ENCODE assay signal across 1 cellular context in the genomic region with DNA sequence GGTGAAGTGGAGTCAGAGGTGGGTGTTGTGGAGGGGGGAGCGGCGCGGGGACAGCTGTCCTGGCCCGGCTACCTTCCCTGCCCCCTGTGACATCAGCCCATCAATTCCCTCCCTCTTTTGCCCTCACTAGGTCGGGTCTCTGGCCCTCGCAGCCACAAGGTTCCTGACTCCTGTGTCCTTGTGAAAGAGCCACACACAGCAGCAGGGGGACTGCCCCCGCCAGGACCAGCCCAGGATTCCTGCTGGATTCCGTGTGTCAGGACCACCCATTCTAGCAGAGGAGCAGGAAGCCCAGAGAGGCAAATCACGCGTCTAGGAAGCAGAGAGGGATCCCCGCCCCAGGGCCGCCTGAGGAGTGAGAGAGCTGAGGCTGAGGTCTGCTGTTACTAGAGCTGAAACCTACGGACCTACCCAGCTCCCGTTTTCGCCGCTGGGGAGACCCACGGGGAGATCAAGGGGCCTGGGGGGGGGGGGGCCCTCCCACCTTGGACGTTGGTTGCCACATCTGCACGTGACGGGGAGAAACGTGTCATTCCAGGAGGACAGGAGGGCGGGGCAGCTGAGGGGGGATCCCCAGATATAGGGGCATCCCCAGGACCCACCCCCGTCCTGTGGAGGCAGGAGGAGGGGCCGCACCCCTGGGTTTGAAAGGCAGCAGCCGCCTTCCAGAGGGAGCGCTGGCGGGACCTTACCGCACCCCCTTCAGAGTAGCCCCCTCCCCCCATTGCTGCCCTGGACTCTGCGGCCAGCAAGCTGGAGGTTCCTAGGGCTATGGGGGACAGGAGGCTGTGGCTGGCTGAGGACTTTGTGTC.
TF ChIP-seq lines count a peak whose summit lies in the region.

No MANE protein-coding gene starts in this region.

TF ChIP-seq in HepG2, 621 proteins besides CTCF, POLR2A, EP300 and RAD21 (continued from another document and continues in another):
- TF ChIP-seq, protein P1, sequence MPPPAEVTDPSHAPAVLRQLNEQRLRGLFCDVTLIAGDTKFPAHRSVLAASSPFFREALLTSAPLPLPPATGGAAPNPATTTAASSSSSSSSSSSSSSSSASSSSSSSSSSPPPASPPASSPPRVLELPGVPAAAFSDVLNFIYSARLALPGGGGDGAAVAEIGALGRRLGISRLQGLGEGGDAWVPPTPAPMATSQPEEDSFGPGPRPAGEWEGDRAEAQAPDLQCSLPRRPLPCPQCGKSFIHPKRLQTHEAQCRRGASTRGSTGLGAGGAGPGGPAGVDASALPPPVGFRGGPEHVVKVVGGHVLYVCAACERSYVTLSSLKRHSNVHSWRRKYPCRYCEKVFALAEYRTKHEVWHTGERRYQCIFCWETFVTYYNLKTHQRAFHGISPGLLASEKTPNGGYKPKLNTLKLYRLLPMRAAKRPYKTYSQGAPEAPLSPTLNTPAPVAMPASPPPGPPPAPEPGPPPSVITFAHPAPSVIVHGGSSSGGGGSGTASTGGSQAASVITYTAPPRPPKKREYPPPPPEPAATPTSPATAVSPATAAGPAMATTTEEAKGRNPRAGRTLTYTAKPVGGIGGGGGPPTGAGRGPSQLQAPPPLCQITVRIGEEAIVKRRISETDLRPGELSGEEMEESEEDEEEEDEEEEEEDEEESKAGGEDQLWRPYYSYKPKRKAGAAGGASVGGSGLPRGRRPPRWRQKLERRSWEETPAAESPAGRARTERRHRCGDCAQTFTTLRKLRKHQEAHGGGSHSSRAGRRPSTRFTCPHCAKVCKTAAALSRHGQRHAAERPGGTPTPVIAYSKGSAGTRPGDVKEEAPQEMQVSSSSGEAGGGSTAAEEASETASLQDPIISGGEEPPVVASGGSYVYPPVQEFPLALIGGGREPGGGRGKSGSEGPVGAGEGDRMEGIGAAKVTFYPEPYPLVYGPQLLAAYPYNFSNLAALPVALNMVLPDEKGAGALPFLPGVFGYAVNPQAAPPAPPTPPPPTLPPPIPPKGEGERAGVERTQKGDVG (CRISPR knock-in tag; IDR thresholded peaks at IDR 0.05; ENCODE audit: borderline replicate concordance), result no peak
- TF ChIP-seq, protein P2, sequence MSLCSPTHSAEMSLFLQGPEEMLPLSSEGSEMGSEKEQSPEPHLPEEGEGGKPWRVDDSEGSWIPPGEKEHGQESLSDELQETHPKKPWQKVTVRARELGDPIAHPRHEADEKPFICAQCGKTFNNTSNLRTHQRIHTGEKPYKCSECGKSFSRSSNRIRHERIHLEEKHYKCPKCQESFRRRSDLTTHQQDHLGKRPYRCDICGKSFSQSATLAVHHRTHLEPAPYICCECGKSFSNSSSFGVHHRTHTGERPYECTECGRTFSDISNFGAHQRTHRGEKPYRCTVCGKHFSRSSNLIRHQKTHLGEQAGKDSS (CRISPR knock-in tag; IDR thresholded peaks at IDR 0.05; ENCODE audit: borderline replicate concordance, low read depth), result 0 out of 2 replicates have a peak, but pooled peaks have one; percentile 51
- TF ChIP-seq HDAC6 (IDR thresholded peaks at IDR 0.05; ENCODE audit: low read depth, low read length), result no peak
- TF ChIP-seq, protein P3, sequence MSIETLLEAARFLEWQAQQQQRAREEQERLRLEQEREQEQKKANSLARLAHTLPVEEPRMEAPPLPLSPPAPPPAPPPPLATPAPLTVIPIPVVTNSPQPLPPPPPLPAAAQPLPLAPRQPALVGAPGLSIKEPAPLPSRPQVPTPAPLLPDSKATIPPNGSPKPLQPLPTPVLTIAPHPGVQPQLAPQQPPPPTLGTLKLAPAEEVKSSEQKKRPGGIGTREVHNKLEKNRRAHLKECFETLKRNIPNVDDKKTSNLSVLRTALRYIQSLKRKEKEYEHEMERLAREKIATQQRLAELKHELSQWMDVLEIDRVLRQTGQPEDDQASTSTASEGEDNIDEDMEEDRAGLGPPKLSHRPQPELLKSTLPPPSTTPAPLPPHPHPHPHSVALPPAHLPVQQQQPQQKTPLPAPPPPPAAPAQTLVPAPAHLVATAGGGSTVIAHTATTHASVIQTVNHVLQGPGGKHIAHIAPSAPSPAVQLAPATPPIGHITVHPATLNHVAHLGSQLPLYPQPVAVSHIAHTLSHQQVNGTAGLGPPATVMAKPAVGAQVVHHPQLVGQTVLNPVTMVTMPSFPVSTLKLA (IDR thresholded peaks at IDR 0.05), result no peak
- TF ChIP-seq, protein P4, sequence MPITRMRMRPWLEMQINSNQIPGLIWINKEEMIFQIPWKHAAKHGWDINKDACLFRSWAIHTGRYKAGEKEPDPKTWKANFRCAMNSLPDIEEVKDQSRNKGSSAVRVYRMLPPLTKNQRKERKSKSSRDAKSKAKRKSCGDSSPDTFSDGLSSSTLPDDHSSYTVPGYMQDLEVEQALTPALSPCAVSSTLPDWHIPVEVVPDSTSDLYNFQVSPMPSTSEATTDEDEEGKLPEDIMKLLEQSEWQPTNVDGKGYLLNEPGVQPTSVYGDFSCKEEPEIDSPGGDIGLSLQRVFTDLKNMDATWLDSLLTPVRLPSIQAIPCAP (CRISPR knock-in tag; IDR thresholded peaks at IDR 0.05; ENCODE audit: low read depth), result peak; percentile 62; the same call in 1 of the 2 replicates
- TF ChIP-seq KAT8 (CRISPR knock-in tag; IDR thresholded peaks at IDR 0.05), result peak; percentile 49; the same call in 1 of the 2 replicates
- 0 out of 2 replicates have a peak, but pooled peaks have one; percentile 30 for TF ChIP-seq MEF2D (CRISPR knock-in tag; IDR thresholded peaks at IDR 0.05)
- TF ChIP-seq, protein P5, sequence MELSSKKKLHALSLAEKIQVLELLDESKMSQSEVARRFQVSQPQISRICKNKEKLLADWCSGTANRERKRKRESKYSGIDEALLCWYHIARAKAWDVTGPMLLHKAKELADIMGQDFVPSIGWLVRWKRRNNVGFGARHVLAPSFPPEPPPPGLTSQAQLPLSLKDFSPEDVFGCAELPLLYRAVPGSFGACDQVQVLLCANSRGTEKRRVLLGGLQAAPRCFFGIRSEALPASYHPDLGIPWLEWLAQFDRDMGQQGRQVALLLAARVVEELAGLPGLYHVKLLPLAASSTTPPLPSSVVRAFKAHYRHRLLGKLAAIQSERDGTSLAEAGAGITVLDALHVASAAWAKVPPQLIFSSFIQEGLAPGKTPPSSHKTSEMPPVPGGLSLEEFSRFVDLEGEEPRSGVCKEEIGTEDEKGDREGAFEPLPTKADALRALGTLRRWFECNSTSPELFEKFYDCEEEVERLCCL (CRISPR knock-in tag; IDR thresholded peaks at IDR 0.05; ENCODE audit: borderline replicate concordance), result 0 out of 2 replicates have a peak, but pooled peaks have one; percentile 29
- peak; percentile 56; the same call in 1 of the 2 replicates for TF ChIP-seq ZNF451 (CRISPR knock-in tag; IDR thresholded peaks at IDR 0.05)
- TF ChIP-seq RFXAP (CRISPR knock-in tag; IDR thresholded peaks at IDR 0.05; ENCODE audit: borderline replicate concordance), result no peak
- no peak for TF ChIP-seq DMAP1 (CRISPR knock-in tag; IDR thresholded peaks at IDR 0.05)
- no peak for TF ChIP-seq FOXM1 (CRISPR knock-in tag; IDR thresholded peaks at IDR 0.05)
- TF ChIP-seq KMT2A (CRISPR knock-in tag; IDR thresholded peaks at IDR 0.05), result no peak
- peak; percentile 47 for TF ChIP-seq SAP130 (CRISPR knock-in tag; IDR thresholded peaks at IDR 0.05; ENCODE audit: low read depth)
- 0 out of 2 replicates have a peak, but pooled peaks have one; percentile 7 for TF ChIP-seq HDAC2 (CRISPR knock-in tag; IDR thresholded peaks at IDR 0.05)
- no peak for TF ChIP-seq GFI1 (CRISPR knock-in tag; IDR thresholded peaks at IDR 0.05; ENCODE audit: borderline replicate concordance)
- TF ChIP-seq ZNF724P (CRISPR knock-in tag; IDR thresholded peaks at IDR 0.05; ENCODE audit: borderline replicate concordance), result 0 out of 2 replicates have a peak, but pooled peaks have one; percentile 32
- no peak for TF ChIP-seq MAFF (IDR thresholded peaks at IDR 0.05; ENCODE audit: low read depth, low read length)
- TF ChIP-seq CEBPB (IDR thresholded peaks at IDR 0.05; ENCODE audit: borderline replicate concordance, low read depth, low read length), result no peak
- TF ChIP-seq, protein P6, sequence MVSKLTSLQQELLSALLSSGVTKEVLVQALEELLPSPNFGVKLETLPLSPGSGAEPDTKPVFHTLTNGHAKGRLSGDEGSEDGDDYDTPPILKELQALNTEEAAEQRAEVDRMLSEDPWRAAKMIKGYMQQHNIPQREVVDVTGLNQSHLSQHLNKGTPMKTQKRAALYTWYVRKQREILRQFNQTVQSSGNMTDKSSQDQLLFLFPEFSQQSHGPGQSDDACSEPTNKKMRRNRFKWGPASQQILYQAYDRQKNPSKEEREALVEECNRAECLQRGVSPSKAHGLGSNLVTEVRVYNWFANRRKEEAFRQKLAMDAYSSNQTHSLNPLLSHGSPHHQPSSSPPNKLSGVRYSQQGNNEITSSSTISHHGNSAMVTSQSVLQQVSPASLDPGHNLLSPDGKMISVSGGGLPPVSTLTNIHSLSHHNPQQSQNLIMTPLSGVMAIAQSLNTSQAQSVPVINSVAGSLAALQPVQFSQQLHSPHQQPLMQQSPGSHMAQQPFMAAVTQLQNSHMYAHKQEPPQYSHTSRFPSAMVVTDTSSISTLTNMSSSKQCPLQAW (CRISPR knock-in tag; IDR thresholded peaks at IDR 0.05), result no peak
- TF ChIP-seq, protein P7, sequence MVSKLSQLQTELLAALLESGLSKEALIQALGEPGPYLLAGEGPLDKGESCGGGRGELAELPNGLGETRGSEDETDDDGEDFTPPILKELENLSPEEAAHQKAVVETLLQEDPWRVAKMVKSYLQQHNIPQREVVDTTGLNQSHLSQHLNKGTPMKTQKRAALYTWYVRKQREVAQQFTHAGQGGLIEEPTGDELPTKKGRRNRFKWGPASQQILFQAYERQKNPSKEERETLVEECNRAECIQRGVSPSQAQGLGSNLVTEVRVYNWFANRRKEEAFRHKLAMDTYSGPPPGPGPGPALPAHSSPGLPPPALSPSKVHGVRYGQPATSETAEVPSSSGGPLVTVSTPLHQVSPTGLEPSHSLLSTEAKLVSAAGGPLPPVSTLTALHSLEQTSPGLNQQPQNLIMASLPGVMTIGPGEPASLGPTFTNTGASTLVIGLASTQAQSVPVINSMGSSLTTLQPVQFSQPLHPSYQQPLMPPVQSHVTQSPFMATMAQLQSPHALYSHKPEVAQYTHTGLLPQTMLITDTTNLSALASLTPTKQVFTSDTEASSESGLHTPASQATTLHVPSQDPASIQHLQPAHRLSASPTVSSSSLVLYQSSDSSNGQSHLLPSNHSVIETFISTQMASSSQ (IDR thresholded peaks at IDR 0.05; ENCODE audit: low read depth), result no peak
- TF ChIP-seq, protein P7 (CRISPR knock-in tag; IDR thresholded peaks at IDR 0.05; ENCODE audit: borderline replicate concordance), result no peak
- TF ChIP-seq, protein P8, sequence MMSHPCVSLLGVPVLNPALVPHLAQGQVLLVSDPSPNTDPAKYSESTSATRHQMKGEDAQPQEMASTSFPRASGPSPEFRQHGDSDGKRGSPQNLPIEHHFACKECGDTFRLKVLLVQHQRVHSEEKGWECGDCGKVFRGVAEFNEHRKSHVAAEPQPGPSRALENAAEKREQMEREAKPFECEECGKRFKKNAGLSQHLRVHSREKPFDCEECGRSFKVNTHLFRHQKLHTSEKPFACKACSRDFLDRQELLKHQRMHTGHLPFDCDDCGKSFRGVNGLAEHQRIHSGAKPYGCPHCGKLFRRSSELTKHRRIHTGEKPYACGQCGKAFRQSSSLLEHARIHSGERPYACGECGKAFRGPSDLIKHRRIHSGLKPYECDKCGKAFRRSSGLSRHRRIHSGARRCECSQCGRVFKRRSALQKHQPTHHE (CRISPR knock-in tag; IDR thresholded peaks at IDR 0.05; ENCODE audit: borderline replicate concordance), result no peak
- TF ChIP-seq POLR2G (IDR thresholded peaks at IDR 0.05; ENCODE audit: low read depth, low read length), result peak; percentile 29; the same call in 1 of the 2 replicates
- no peak for TF ChIP-seq SP1 (IDR thresholded peaks at IDR 0.05)
- no peak for TF ChIP-seq SP1 (CRISPR knock-in tag; IDR thresholded peaks at IDR 0.05)
- TF ChIP-seq PRPF4 (IDR thresholded peaks at IDR 0.05; ENCODE audit: low read depth, low read length, poor library complexity, severe bottlenecking), result no peak
- peak; percentile 30; the same call in 1 of the 2 replicates for TF ChIP-seq ZNF768 (CRISPR knock-in tag; IDR thresholded peaks at IDR 0.05)
